Comparison of ENCODE assay signal across 17 cellular contexts in genomic region chr19:15671891-15672579, GRCh38. TPM values are rescaled to one million over a fixed set of nuclear protein-coding genes. Genes with fewer than 3 reads are reported as not detected.
DNase-seq lines count a peak whose midpoint lies in the region; ATAC-seq and TF ChIP-seq lines count a peak whose summit lies in the region.
"Had no signal": no experiment of that assay in that cellular context is flagged by ENCODE, and none has a peak within 500 bp of the region (broad histone marks: within the 10 kb centered on the region; RNA-seq: fewer than 3 reads in every experiment).

No MANE protein-coding gene starts in this region.

- CTCF ChIA-PET in HCT116 (lab: Charles Lee): no interaction called here

- no peaks in the 10 kb centered on the region for H3K27me3 Mint-ChIP-seq in type B pancreatic cell

- no peak for DNase-seq in HCT116 (ENCODE audit: low read depth, low spot score)
- no peak for DNase-seq in lung (ENCODE audit: low spot score)
- no peak for DNase-seq in AG08395 (ENCODE audit: low spot score)
- DNase-seq in type B pancreatic cell (ENCODE audit: extremely low spot score, unreplicated experiment): no peak
- DNase-seq: activated T-cell treated with anti-CD3 and anti-CD28 coated beads, Interleukin-2, amount 50 U/mL, for 48 hours; DMS79; KG1; NCI-H1092; NCI-H2107; nephron progenitor cell had no signal

- H3K9ac ChIP-seq in HCT116 (ENCODE audit: low read length) (no peak overlapping the region), stomach smooth muscle (ENCODE audit: low read length in 2 of 2) (peak overlapping the region in 1 of 2 donors; percentile 28)

- no peaks in the 10 kb centered on the region for H3K79me2 ChIP-seq in HCT116 (ENCODE audit: insufficient read depth, low read length)

- peak overlapping the region; percentile 60 for H3K4me2 ChIP-seq in HCT116 (ENCODE audit: low read length)

- H3K9me3 Mint-ChIP-seq in type B pancreatic cell: no peaks in the 10 kb centered on the region

- 59 to 60% methylated on average over 10 of the region's 10 CpGs for WGBS in lung, 2 donors

- H3K4me3 Mint-ChIP-seq in type B pancreatic cell: no peak overlapping the region
- H3K4me3 Mint-ChIP-seq: activated CD4-positive, alpha-beta memory T cell treated with anti-CD3 and anti-CD28 coated beads for 36 hours; nephron progenitor cell had no signal

- RAD21 ChIA-PET in HCT116 (lab: Charles Lee; ENCODE audit: low non-redundant PET in 1 of 2, low total read pairs in 2 of 2, uncharacterized antibody in 2 of 2, unreplicated experiment in 2 of 2): no interaction called here

- TF ChIP-seq POLR2A in HCT116 (IDR thresholded peaks at IDR 0.05; ENCODE audit: borderline replicate concordance, extremely low read depth, insufficient read depth, insufficient read length): no peak

- no peak for TF ChIP-seq CTCF in HCT116 (IDR thresholded peaks at IDR 0.05 in 2 of 3, conservative IDR thresholded peaks at IDR 0.05 in 1 of 3; ENCODE audit: borderline replicate concordance in 1 of 3, insufficient read depth in 1 of 3, low read depth in 2 of 3, low read length in 2 of 3)
- no peak for TF ChIP-seq CTCF in VCaP (conservative IDR thresholded peaks at IDR 0.05)
- no peak for TF ChIP-seq CTCF in lung (IDR thresholded peaks at IDR 0.05; ENCODE audit: control extremely low read depth, extremely low read depth)
- no peak for TF ChIP-seq CTCF in type B pancreatic cell (conservative IDR thresholded peaks at IDR 0.05)

- H3K36me3 ChIP-seq in HCT116 (ENCODE audit: control insufficient read depth in 1 of 2, insufficient read depth in 2 of 2, low read length in 2 of 2): no peaks in the 10 kb centered on the region
- H3K36me3 ChIP-seq in lung (ENCODE audit: control insufficient read depth in 2 of 2, insufficient read depth in 2 of 2, low read length in 2 of 2): no peaks in the 10 kb centered on the region
- no peaks in the 10 kb centered on the region for H3K36me3 ChIP-seq in stomach smooth muscle (ENCODE audit: control insufficient read depth in 2 of 2, insufficient read depth in 2 of 2, low read length in 2 of 2)

- H3K9me2 ChIP-seq in HCT116 (ENCODE audit: insufficient read depth): no peaks in the 10 kb centered on the region

- H3K27ac ChIP-seq in HCT116 (ENCODE audit: low read depth, low read length) (peak overlapping the region; percentile 55), VCaP (peak overlapping the region; percentile 68), lung (ENCODE audit: low read depth in 1 of 2, low read length in 1 of 2) (peak overlapping the region in 1 of 2 donors; percentile 29), stomach smooth muscle (ENCODE audit: low read length) (peak overlapping the region; percentile 46)
- H3K27ac ChIP-seq: testis had no signal

- no peak for TF ChIP-seq RAD21 in HCT116 (IDR thresholded peaks at IDR 0.05; ENCODE audit: low read depth)

- H3K27me3 ChIP-seq in HCT116 (ENCODE audit: insufficient read depth, low read length) (peaks cover 13% of the 10 kb centered on the region; the same call in 1 of the 2 replicates), lung (ENCODE audit: control insufficient read depth, insufficient read depth) (no peaks in the 10 kb centered on the region), stomach smooth muscle (ENCODE audit: control insufficient read depth in 1 of 2, insufficient read depth in 2 of 2, low read length in 2 of 2) (no peaks in the 10 kb centered on the region)
- H3K27me3 ChIP-seq: testis had no signal

- ATAC-seq in HCT116 (no peak), lung (ENCODE audit: insufficient read depth, low FRiP score) (peak; percentile 67), GM18520 (IDR thresholded peaks at IDR 0.05; ENCODE audit: unreplicated experiment) (no peak)

- H3K27ac Mint-ChIP-seq in type B pancreatic cell: no peak overlapping the region
- H3K27ac Mint-ChIP-seq: activated CD4-positive, alpha-beta memory T cell treated with anti-CD3 and anti-CD28 coated beads for 36 hours; nephron progenitor cell had no signal

- H3K4me3 ChIP-seq in HCT116 (replicated peaks in 1 of 2; ENCODE audit: low read depth in 1 of 2, low read length in 2 of 2): no peak overlapping the region; a peak in 1 of 4 replicates
- H3K4me3 ChIP-seq in lung: no peak overlapping the region
- peak overlapping the region in 1 of 2 donors; percentile 8 for H3K4me3 ChIP-seq in stomach smooth muscle (ENCODE audit: low read length in 2 of 2)
- H3K4me3 ChIP-seq: testis had no signal

- no TSS peak for BruUV-seq in HCT116 (replicated peaks; lab: Mats Ljungman, UMichigan)

- H3K4me1 ChIP-seq in HCT116 (ENCODE audit: control insufficient read depth in 1 of 2, insufficient read depth in 2 of 2, low read length in 2 of 2): peaks cover 19 to 22% of the 10 kb centered on the region in 2 experiments
- H3K4me1 ChIP-seq in lung (ENCODE audit: control insufficient read depth in 2 of 2, insufficient read depth in 2 of 2, low read length in 2 of 2): peaks cover 0 to 6% of the 10 kb centered on the region in 2 donors
- H3K4me1 ChIP-seq in stomach smooth muscle (ENCODE audit: control insufficient read depth, insufficient read depth, low read length): peaks cover 18% of the 10 kb centered on the region

- H2AFZ ChIP-seq in HCT116 (ENCODE audit: low read depth, low read length, poor library complexity, severe bottlenecking): no peak overlapping the region

- no peaks in the 10 kb centered on the region for H3K4me1 Mint-ChIP-seq in type B pancreatic cell (ENCODE audit: unreplicated experiment)
- H3K4me1 Mint-ChIP-seq: nephron progenitor cell had no signal

- no peaks in the 10 kb centered on the region for H4K20me1 ChIP-seq in HCT116 (ENCODE audit: insufficient read depth)

- POLR2A ChIA-PET in HCT116 (lab: Charles Lee): no interaction called here

- H3K36me3 Mint-ChIP-seq in type B pancreatic cell: no peaks in the 10 kb centered on the region
- H3K36me3 Mint-ChIP-seq: activated CD4-positive, alpha-beta memory T cell treated with anti-CD3 and anti-CD28 coated beads for 36 hours had no signal

- no peaks in the 10 kb centered on the region for H3K9me3 ChIP-seq in HCT116 (ENCODE audit: control insufficient read depth in 1 of 2, insufficient read depth in 1 of 2, low read depth in 1 of 2, low read length in 2 of 2)
- H3K9me3 ChIP-seq in lung (ENCODE audit: control insufficient read depth in 2 of 2, insufficient read depth in 1 of 2, low read length in 1 of 2): peaks cover 0 to under 1% of the 10 kb centered on the region in 2 donors
- H3K9me3 ChIP-seq in stomach smooth muscle (ENCODE audit: control insufficient read depth in 2 of 2, low read length in 2 of 2): no peaks in the 10 kb centered on the region
- H3K9me3 ChIP-seq: testis had no signal

- intact Hi-C loops in HCT116 (cut with micrococcal nuclease): no loop called here

TF ChIP-seq in HCT116, 20 proteins besides CTCF, POLR2A, EP300 and RAD21 (continues in another document):
- no peak for TF ChIP-seq YY1 (IDR thresholded peaks at IDR 0.05; ENCODE audit: extremely low read depth, insufficient replicate concordance, low read depth, low read length)
- no peak for TF ChIP-seq EGR1 (IDR thresholded peaks at IDR 0.05; ENCODE audit: low read depth)
- no peak for TF ChIP-seq POLR2AphosphoS5 (IDR thresholded peaks at IDR 0.05; ENCODE audit: low read depth, low read length)
- no peak for TF ChIP-seq ZFX (IDR thresholded peaks at IDR 0.05)
- no peak for TF ChIP-seq ATF3 (IDR thresholded peaks at IDR 0.05)
- TF ChIP-seq EZH2 (IDR thresholded peaks at IDR 0.05): no peak
- no peak for TF ChIP-seq ZNF274 (IDR thresholded peaks at IDR 0.05; ENCODE audit: low read depth, low read length)
- TF ChIP-seq JUND (IDR thresholded peaks at IDR 0.05): no peak
- no peak for TF ChIP-seq FOSL1 (IDR thresholded peaks at IDR 0.05; ENCODE audit: low read depth)
- TF ChIP-seq SRF (IDR thresholded peaks at IDR 0.05; ENCODE audit: low read depth): no peak
- no peak for TF ChIP-seq ELF1 (IDR thresholded peaks at IDR 0.05; ENCODE audit: borderline replicate concordance, low read depth)
- no peak for TF ChIP-seq CBX3 (IDR thresholded peaks at IDR 0.05; ENCODE audit: low read depth)
- TF ChIP-seq ZBTB33 (IDR thresholded peaks at IDR 0.05; ENCODE audit: extremely low read depth, insufficient replicate concordance, low read length): no peak

RNA-seq across cellular contexts. Expression of gene CYP4F12, which starts 0.9 kb away (rescaled TPM):
- total RNA-seq in HCT116 (2021; ENCODE audit: unreplicated experiment) (4.4 TPM), lung (1 to 10 TPM; 4.0 to 4.2 TPM), type B pancreatic cell (ENCODE audit: low replicate concordance) (0.52 and 1.2 TPM in 2 replicates)
- polyA plus RNA-seq in HCT116 (2012): 2.0 and 2.7 TPM in 2 replicates
- 1 to 10 TPM in 1 of 2 donors, under 1 TPM in 1; 0.85 to 2.3 TPM for polyA plus RNA-seq in lung
- total RNA-seq: renal cortical epithelial cell had no signal

RNA-seq across cellular contexts. Expression of gene CYP4F3, which starts 31.3 kb away (rescaled TPM):
- total RNA-seq in HCT116 (2021; ENCODE audit: unreplicated experiment): 3.6 TPM
- polyA plus RNA-seq in HCT116 (2012): 1.1 and 2.3 TPM in 2 replicates
- 1 to 10 TPM; 1.1 to 1.7 TPM for total RNA-seq in lung
- polyA plus RNA-seq in lung: 1 to 10 TPM in 1 of 2 donors, under 1 TPM in 1; 0.20 to 1.4 TPM
- 0.40 and 0.56 TPM in 2 replicates for total RNA-seq in type B pancreatic cell (ENCODE audit: low replicate concordance)
- total RNA-seq: activated CD4-positive, alpha-beta memory T cell treated with anti-CD3 and anti-CD28 coated beads for 36 hours had no signal

RNA-seq across cellular contexts. Expression of gene OR10H2, which starts 55.8 kb away (rescaled TPM):
- not detected for total RNA-seq in HCT116 (2021; ENCODE audit: unreplicated experiment)
- polyA plus RNA-seq in HCT116 (2012): 0.10 TPM in 1 of 2 replicates, not detected in the other
- not detected for total RNA-seq in lung
- not detected for polyA plus RNA-seq in lung
- total RNA-seq in type B pancreatic cell (ENCODE audit: low replicate concordance): not detected in 2 replicates
- total RNA-seq: activated CD4-positive, alpha-beta memory T cell treated with anti-CD3 and anti-CD28 coated beads for 36 hours; left lobe of liver; renal cortical epithelial cell; testis had no signal

RNA-seq across cellular contexts. Expression of gene CYP4F8, which starts 57.0 kb away (rescaled TPM):
- not detected for total RNA-seq in HCT116 (2021; ENCODE audit: unreplicated experiment)
- 0.04 and 0.29 TPM in 2 replicates for polyA plus RNA-seq in HCT116 (2012)
- total RNA-seq in lung: not detected
- not detected for polyA plus RNA-seq in lung
- total RNA-seq in type B pancreatic cell (ENCODE audit: low replicate concordance): not detected in 2 replicates
- total RNA-seq: activated CD4-positive, alpha-beta memory T cell treated with anti-CD3 and anti-CD28 coated beads for 36 hours; left lobe of liver; renal cortical epithelial cell had no signal
